ENCODE assay signal across 15 cellular contexts in genomic region chr9:132288956-132289355, GRCh38.
A peak's percentile ranks its signal among the peaks of the same experiment; 100 is the strongest.
DNase-seq lines count a peak whose midpoint lies in the region; ATAC-seq and TF ChIP-seq lines count a peak whose summit lies in the region.
"Had no signal": no experiment of that assay in that cellular context is flagged by ENCODE, and none has a peak within 500 bp of the region (broad histone marks: within the 10 kb centered on the region; RNA-seq: fewer than 3 reads in every experiment).

No MANE protein-coding gene starts in this region.

- no peaks in the 10 kb centered on the region for H3K27me3 Mint-ChIP-seq in activated T-cell treated with anti-CD3 and anti-CD28 coated beads, Interleukin-2, amount 50 U/mL, for 72 hours (ENCODE audit: low read depth)
- H3K27me3 Mint-ChIP-seq in chondrocyte (ENCODE audit: low read depth), result no peaks in the 10 kb centered on the region
- H3K27me3 Mint-ChIP-seq in progenitor cell of endocrine pancreas, result no peaks in the 10 kb centered on the region
- H3K27me3 Mint-ChIP-seq in activated T-helper 1 cell treated with anti-CD3 and anti-CD28 coated beads, Interleukin-12 subunit alpha, Interleukin-12 subunit beta, Interleukin-2, Interleukin-4 antibody, amounts not matched to agents 30 ng/mL and 10 ng/mL and 1 ng/mL, durations not matched to agents 14 hours and 24 hours and 36 hours (ENCODE audit: insufficient read depth), result no peaks in the 10 kb centered on the region

- TF ChIP-seq CTCF in chondrocyte (IDR thresholded peaks at IDR 0.05) (no peak), progenitor cell of endocrine pancreas (IDR thresholded peaks at IDR 0.05; ENCODE audit: unreplicated experiment) (no peak), prostate gland (IDR thresholded peaks at IDR 0.05) (no peak), spleen (IDR thresholded peaks at IDR 0.05 in 8 of 11, conservative IDR thresholded peaks at IDR 0.05 in 3 of 11) (no peak)

- no peaks in the 10 kb centered on the region for H3K9me3 Mint-ChIP-seq in activated T-cell treated with anti-CD3 and anti-CD28 coated beads, Interleukin-2, amount 50 U/mL, for 72 hours
- H3K9me3 Mint-ChIP-seq in chondrocyte (ENCODE audit: low read depth) (no peaks in the 10 kb centered on the region), progenitor cell of endocrine pancreas (ENCODE audit: low read depth) (no peaks in the 10 kb centered on the region)
- H3K9me3 Mint-ChIP-seq in activated T-helper 1 cell treated with anti-CD3 and anti-CD28 coated beads, Interleukin-12 subunit alpha, Interleukin-12 subunit beta, Interleukin-2, Interleukin-4 antibody, amounts not matched to agents 30 ng/mL and 10 ng/mL and 1 ng/mL, durations not matched to agents 14 hours and 24 hours and 36 hours, result no peaks in the 10 kb centered on the region
- H3K9me3 Mint-ChIP-seq: T-helper 2 cell treated with Interferon-gamma antibody and Interleukin-4, amounts not matched to agents 5 μg/mL and 100 μg/mL, for 36 hours had no signal

- TF ChIP-seq POLR2A in prostate gland (IDR thresholded peaks at IDR 0.05) (no peak), spleen (IDR thresholded peaks at IDR 0.05) (no peak)

- H3K36me3 Mint-ChIP-seq in activated T-cell treated with anti-CD3 and anti-CD28 coated beads, Interleukin-2, amount 50 U/mL, for 72 hours (ENCODE audit: insufficient read depth in 2 of 2), result peaks cover 4 to 10% of the 10 kb centered on the region in 2 donors
- H3K36me3 Mint-ChIP-seq in chondrocyte (ENCODE audit: low read depth) (peaks cover 9% of the 10 kb centered on the region), progenitor cell of endocrine pancreas (ENCODE audit: insufficient read depth) (peaks cover 17% of the 10 kb centered on the region)
- H3K36me3 Mint-ChIP-seq in activated T-helper 1 cell treated with anti-CD3 and anti-CD28 coated beads, Interleukin-12 subunit alpha, Interleukin-12 subunit beta, Interleukin-2, Interleukin-4 antibody, amounts not matched to agents 30 ng/mL and 10 ng/mL and 1 ng/mL, durations not matched to agents 14 hours and 24 hours and 36 hours (ENCODE audit: low read depth), result peaks cover 24% of the 10 kb centered on the region

- H3K36me3 ChIP-seq in prostate gland (peaks cover 0 to 2% of the 10 kb centered on the region in 2 donors), spleen (peaks cover 1 to 100% (median 74%) of the 10 kb centered on the region in 6 donors)

- intact Hi-C loops in prostate gland (cut with DNase I) (no loop called here), spleen (cut with DNase I; ENCODE audit: low total_unique reads) (loop anchor here (10.0 kb wide), 2 partner anchors 46 to 106 kb away; no protein-coding TSS in a partner anchor)
- intact Hi-C loops in activated T-helper 1 cell treated with anti-CD3 and anti-CD28 coated beads, Interleukin-12 subunit alpha, Interleukin-12 subunit beta, Interleukin-2, Interleukin-4 antibody, amounts not matched to agents 30 ng/mL and 10 ng/mL and 1 ng/mL, durations not matched to agents 14 hours and 24 hours and 36 hours (cut with micrococcal nuclease), result no loop called here

- WGBS in prostate gland, result 58% methylated on average over 2 of the region's 2 CpGs
- WGBS in spleen, 5 donors, result 69 to 88% (median 82%) methylated on average over 2 of the region's 2 CpGs

- H3K9me3 ChIP-seq in prostate gland, result no peaks in the 10 kb centered on the region
- no peaks in the 10 kb centered on the region for H3K9me3 ChIP-seq in spleen
- H3K9me3 ChIP-seq: heart right ventricle had no signal

- H3K27me3 ChIP-seq in prostate gland (replicated peaks; ENCODE audit: insufficient read depth) (no peaks in the 10 kb centered on the region), spleen (replicated peaks in 1 of 7) (no peaks in the 10 kb centered on the region)
- H3K27me3 ChIP-seq: heart right ventricle had no signal

- H3K4me1 Mint-ChIP-seq in activated T-cell treated with anti-CD3 and anti-CD28 coated beads, Interleukin-2, amount 50 U/mL, for 72 hours (ENCODE audit: low read depth), result peaks cover 8% of the 10 kb centered on the region
- H3K4me1 Mint-ChIP-seq in chondrocyte (ENCODE audit: low read depth) (peaks cover 19% of the 10 kb centered on the region), progenitor cell of endocrine pancreas (ENCODE audit: low read depth) (peaks cover 12% of the 10 kb centered on the region)
- H3K4me1 Mint-ChIP-seq in activated T-helper 1 cell treated with anti-CD3 and anti-CD28 coated beads, Interleukin-12 subunit alpha, Interleukin-12 subunit beta, Interleukin-2, Interleukin-4 antibody, amounts not matched to agents 30 ng/mL and 10 ng/mL and 1 ng/mL, durations not matched to agents 14 hours and 24 hours and 36 hours (ENCODE audit: low read depth), result peaks cover 9% of the 10 kb centered on the region

- no peak overlapping the region for H3K27ac ChIP-seq in prostate gland
- H3K27ac ChIP-seq in spleen, result no peak overlapping the region

- H3K4me1 ChIP-seq in prostate gland (replicated peaks) (no peaks in the 10 kb centered on the region), spleen (peaks cover 0 to 49% (median 15%) of the 10 kb centered on the region in 6 donors)

- no peak overlapping the region for H3K4me3 ChIP-seq in prostate gland
- no peak overlapping the region for H3K4me3 ChIP-seq in spleen
- H3K4me3 ChIP-seq: heart right ventricle had no signal

- ATAC-seq in activated T-cell treated with anti-CD3 and anti-CD28 coated beads, Interleukin-2, amount 50 U/mL, for 72 hours (replicated peaks in 1 of 2), result no peak

- H3K4me3 Mint-ChIP-seq in activated T-cell treated with anti-CD3 and anti-CD28 coated beads, Interleukin-2, amount 50 U/mL, for 72 hours, result no peak overlapping the region
- H3K4me3 Mint-ChIP-seq in chondrocyte (ENCODE audit: unreplicated experiment), result no peak overlapping the region
- H3K4me3 Mint-ChIP-seq in progenitor cell of endocrine pancreas (ENCODE audit: low read depth), result peak overlapping the region; percentile 26
- H3K4me3 Mint-ChIP-seq in activated T-helper 1 cell treated with anti-CD3 and anti-CD28 coated beads, Interleukin-12 subunit alpha, Interleukin-12 subunit beta, Interleukin-2, Interleukin-4 antibody, amounts not matched to agents 30 ng/mL and 10 ng/mL and 1 ng/mL, durations not matched to agents 14 hours and 24 hours and 36 hours, result no peak overlapping the region
- H3K4me3 Mint-ChIP-seq: T-helper 2 cell treated with Interferon-gamma antibody and Interleukin-4, amounts not matched to agents 5 μg/mL and 100 μg/mL, for 36 hours had no signal

- no peak for DNase-seq in activated T-cell treated with anti-CD3 and anti-CD28 coated beads, Interleukin-2, amount 50 U/mL, for 72 hours
- DNase-seq in activated T-cell treated with anti-CD3 and anti-CD28 coated beads for 4 hours, result no peak
- DNase-seq in M059J (ENCODE audit: low read depth), result peak; percentile 59
- DNase-seq in chondrocyte (ENCODE audit: low spot score), result no peak
- DNase-seq in progenitor cell of endocrine pancreas (ENCODE audit: low spot score, unreplicated experiment), result no peak
- DNase-seq in prostate gland (ENCODE audit: low spot score), result no peak
- no peak for DNase-seq in spleen
- DNase-seq in activated T-helper 1 cell treated with anti-CD3 and anti-CD28 coated beads, Interleukin-12 subunit alpha, Interleukin-12 subunit beta, Interleukin-2, Interleukin-4 antibody, amounts not matched to agents 30 ng/mL and 10 ng/mL and 1 ng/mL, durations not matched to agents 14 hours and 24 hours and 36 hours (ENCODE audit: low spot score), result no peak
- DNase-seq: ACHN; activated CD4-positive, alpha-beta T cell treated with anti-CD3 and anti-CD28 coated beads, Interleukin-2, amount 50 U/mL, for 1 hour; activated naive CD4-positive, alpha-beta T cell; heart right ventricle; kidney glomerular epithelial cell; stimulated activated CD4-positive, alpha-beta T cell treated with anti-CD3 and anti-CD28 coated beads, Interleukin-4, amount 100 ng/mL, for 1 hour had no signal

- H3K27ac Mint-ChIP-seq in activated T-cell treated with anti-CD3 and anti-CD28 coated beads, Interleukin-2, amount 50 U/mL, for 72 hours, result peak overlapping the region; percentile 75
- H3K27ac Mint-ChIP-seq in chondrocyte (ENCODE audit: unreplicated experiment), result peak overlapping the region; percentile 79
- peak overlapping the region; percentile 95 for H3K27ac Mint-ChIP-seq in progenitor cell of endocrine pancreas
- no peak overlapping the region for H3K27ac Mint-ChIP-seq in activated T-helper 1 cell treated with anti-CD3 and anti-CD28 coated beads, Interleukin-12 subunit alpha, Interleukin-12 subunit beta, Interleukin-2, Interleukin-4 antibody, amounts not matched to agents 30 ng/mL and 10 ng/mL and 1 ng/mL, durations not matched to agents 14 hours and 24 hours and 36 hours
- H3K27ac Mint-ChIP-seq: T-helper 2 cell treated with Interferon-gamma antibody and Interleukin-4, amounts not matched to agents 5 μg/mL and 100 μg/mL, for 36 hours had no signal
